ENCODE assay signal across 1 cellular context in the genomic region with DNA sequence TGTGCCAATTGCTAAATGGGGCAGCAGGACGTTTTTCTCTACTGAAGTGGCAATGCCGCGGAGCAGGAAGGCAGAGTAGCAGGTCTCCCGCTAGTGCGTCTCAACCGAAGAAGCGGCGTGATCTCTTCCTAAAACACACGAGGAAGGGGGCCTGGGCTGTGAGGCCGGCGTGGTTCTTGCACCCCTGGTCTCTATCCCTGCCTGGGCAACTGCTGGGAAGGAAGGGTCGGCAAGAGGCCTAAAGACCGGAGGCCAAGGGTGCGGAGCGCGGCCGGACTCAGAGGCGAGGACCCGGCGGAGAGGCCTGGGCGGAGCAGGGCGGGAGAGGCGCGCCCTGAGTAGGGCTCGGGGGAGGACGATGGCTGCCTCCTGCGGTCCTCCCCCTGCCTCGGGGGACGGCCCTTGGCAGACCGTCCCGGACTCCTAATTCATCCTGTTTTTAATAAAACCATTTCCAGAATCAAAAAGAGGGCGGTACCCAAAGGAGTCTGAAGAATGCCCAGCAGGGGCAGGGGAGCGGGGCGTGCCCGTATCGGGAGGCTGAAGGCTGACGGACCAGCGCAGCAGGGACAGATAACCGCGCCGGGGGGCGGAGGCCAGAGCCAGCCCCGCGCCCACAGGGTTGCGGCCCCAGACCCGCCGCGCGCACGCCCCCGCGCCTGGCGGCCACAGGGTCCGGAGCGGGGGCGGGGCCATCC.
A peak's percentile ranks its signal among the peaks of the same experiment; 100 is the strongest.
TF ChIP-seq lines count a peak whose summit lies in the region.

No MANE protein-coding gene starts in this region.

TF ChIP-seq in HepG2, 621 proteins besides CTCF, POLR2A, EP300 and RAD21 (continued from another document and continues in another):
- TF ChIP-seq, protein P1, sequence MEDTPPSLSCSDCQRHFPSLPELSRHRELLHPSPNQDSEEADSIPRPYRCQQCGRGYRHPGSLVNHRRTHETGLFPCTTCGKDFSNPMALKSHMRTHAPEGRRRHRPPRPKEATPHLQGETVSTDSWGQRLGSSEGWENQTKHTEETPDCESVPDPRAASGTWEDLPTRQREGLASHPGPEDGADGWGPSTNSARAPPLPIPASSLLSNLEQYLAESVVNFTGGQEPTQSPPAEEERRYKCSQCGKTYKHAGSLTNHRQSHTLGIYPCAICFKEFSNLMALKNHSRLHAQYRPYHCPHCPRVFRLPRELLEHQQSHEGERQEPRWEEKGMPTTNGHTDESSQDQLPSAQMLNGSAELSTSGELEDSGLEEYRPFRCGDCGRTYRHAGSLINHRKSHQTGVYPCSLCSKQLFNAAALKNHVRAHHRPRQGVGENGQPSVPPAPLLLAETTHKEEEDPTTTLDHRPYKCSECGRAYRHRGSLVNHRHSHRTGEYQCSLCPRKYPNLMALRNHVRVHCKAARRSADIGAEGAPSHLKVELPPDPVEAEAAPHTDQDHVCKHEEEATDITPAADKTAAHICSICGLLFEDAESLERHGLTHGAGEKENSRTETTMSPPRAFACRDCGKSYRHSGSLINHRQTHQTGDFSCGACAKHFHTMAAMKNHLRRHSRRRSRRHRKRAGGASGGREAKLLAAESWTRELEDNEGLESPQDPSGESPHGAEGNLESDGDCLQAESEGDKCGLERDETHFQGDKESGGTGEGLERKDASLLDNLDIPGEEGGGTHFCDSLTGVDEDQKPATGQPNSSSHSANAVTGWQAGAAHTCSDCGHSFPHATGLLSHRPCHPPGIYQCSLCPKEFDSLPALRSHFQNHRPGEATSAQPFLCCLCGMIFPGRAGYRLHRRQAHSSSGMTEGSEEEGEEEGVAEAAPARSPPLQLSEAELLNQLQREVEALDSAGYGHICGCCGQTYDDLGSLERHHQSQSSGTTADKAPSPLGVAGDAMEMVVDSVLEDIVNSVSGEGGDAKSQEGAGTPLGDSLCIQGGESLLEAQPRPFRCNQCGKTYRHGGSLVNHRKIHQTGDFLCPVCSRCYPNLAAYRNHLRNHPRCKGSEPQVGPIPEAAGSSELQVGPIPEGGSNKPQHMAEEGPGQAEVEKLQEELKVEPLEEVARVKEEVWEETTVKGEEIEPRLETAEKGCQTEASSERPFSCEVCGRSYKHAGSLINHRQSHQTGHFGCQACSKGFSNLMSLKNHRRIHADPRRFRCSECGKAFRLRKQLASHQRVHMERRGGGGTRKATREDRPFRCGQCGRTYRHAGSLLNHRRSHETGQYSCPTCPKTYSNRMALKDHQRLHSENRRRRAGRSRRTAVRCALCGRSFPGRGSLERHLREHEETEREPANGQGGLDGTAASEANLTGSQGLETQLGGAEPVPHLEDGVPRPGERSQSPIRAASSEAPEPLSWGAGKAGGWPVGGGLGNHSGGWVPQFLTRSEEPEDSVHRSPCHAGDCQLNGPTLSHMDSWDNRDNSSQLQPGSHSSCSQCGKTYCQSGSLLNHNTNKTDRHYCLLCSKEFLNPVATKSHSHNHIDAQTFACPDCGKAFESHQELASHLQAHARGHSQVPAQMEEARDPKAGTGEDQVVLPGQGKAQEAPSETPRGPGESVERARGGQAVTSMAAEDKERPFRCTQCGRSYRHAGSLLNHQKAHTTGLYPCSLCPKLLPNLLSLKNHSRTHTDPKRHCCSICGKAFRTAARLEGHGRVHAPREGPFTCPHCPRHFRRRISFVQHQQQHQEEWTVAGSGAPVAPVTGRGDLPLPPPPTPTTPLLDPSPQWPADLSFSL (CRISPR knock-in tag; IDR thresholded peaks at IDR 0.05): no peak
- TF ChIP-seq, protein P2, sequence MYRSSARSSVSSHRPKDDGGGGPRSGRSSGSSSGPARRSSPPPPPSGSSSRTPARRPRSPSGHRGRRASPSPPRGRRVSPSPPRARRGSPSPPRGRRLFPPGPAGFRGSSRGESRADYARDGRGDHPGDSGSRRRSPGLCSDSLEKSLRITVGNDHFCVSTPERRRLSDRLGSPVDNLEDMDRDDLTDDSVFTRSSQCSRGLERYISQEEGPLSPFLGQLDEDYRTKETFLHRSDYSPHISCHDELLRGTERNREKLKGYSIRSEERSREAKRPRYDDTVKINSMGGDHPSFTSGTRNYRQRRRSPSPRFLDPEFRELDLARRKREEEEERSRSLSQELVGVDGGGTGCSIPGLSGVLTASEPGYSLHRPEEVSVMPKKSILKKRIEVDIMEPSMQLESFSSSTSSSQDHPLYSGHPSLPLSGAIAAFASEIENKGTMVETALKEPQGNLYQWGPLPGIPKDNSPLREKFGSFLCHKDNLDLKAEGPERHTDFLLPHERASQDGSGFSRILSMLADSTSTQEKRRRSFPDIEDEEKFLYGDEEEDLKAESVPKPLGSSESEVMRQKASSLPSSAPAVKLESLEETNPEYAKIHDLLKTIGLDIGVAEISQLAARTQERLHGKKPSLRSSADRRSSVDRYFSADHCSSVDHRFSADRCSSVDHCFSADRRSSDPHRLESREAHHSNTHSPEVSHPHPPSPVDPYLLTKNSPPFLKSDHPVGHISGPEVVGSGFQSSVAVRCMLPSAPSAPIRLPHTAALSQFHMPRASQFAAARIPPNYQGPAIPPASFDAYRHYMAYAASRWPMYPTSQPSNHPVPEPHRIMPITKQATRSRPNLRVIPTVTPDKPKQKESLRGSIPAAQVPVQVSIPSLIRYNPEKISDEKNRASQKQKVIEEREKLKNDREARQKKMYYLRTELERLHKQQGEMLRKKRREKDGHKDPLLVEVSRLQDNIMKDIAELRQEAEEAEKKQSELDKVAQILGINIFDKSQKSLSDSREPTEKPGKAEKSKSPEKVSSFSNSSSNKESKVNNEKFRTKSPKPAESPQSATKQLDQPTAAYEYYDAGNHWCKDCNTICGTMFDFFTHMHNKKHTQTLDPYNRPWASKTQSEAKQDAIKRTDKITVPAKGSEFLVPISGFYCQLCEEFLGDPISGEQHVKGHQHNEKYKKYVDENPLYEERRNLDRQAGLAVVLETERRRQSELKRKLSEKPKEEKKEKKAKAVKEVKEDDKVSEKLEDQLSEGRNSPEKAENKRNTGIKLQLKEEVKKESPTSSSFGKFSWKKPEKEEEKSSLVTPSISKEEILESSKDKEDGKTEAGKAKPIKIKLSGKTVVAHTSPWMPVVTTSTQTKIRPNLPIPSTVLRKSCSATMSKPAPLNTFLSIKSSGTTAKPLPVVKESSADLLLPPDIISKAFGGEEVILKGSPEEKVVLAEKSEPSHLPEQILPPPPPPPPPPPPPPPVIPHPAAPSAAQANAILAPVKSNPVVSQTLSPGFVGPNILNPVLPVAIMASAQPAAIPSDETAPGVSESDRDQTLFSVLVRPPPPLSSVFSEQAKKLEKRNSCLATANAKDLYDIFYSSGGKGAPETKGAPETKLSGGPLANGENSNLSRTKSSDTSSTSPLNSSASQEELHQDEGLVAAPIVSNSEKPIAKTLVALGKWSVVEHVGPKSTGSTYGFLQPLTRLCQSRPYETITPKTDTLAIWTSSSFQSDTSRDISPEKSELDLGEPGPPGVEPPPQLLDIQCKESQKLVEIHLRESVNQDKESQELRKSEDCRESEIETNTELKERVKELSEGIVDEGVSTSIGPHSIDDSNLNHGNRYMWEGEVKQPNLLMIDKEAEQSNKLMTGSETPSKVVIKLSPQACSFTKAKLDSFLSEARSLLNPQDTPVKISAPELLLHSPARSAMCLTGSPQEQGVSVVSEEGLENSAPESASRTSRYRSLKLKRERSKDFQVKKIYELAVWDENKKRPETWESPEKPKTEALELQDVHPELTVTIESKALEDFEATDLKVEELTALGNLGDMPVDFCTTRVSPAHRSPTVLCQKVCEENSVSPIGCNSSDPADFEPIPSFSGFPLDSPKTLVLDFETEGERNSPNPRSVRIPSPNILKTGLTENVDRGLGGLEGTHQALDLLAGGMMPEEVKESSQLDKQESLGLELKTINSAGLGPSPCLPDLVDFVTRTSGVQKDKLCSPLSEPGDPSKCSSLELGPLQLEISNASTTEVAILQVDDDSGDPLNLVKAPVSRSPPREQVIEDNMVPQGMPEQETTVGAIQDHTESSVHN (CRISPR knock-in tag; IDR thresholded peaks at IDR 0.05): no peak
- no peak for TF ChIP-seq RORA (CRISPR knock-in tag; IDR thresholded peaks at IDR 0.05)
- TF ChIP-seq HIVEP1 (CRISPR knock-in tag; IDR thresholded peaks at IDR 0.05): peak; percentile 69
- TF ChIP-seq, protein P3, sequence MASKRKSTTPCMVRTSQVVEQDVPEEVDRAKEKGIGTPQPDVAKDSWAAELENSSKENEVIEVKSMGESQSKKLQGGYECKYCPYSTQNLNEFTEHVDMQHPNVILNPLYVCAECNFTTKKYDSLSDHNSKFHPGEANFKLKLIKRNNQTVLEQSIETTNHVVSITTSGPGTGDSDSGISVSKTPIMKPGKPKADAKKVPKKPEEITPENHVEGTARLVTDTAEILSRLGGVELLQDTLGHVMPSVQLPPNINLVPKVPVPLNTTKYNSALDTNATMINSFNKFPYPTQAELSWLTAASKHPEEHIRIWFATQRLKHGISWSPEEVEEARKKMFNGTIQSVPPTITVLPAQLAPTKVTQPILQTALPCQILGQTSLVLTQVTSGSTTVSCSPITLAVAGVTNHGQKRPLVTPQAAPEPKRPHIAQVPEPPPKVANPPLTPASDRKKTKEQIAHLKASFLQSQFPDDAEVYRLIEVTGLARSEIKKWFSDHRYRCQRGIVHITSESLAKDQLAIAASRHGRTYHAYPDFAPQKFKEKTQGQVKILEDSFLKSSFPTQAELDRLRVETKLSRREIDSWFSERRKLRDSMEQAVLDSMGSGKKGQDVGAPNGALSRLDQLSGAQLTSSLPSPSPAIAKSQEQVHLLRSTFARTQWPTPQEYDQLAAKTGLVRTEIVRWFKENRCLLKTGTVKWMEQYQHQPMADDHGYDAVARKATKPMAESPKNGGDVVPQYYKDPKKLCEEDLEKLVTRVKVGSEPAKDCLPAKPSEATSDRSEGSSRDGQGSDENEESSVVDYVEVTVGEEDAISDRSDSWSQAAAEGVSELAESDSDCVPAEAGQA (IDR thresholded peaks at IDR 0.05; ENCODE audit: low read depth): no peak
- TF ChIP-seq, protein P3 (CRISPR knock-in tag; IDR thresholded peaks at IDR 0.05; ENCODE audit: borderline replicate concordance): no peak
- peak; percentile 42; the same call in 1 of the 2 replicates for TF ChIP-seq ZNF775 (CRISPR knock-in tag; IDR thresholded peaks at IDR 0.05; ENCODE audit: borderline replicate concordance)
- TF ChIP-seq, protein P4, sequence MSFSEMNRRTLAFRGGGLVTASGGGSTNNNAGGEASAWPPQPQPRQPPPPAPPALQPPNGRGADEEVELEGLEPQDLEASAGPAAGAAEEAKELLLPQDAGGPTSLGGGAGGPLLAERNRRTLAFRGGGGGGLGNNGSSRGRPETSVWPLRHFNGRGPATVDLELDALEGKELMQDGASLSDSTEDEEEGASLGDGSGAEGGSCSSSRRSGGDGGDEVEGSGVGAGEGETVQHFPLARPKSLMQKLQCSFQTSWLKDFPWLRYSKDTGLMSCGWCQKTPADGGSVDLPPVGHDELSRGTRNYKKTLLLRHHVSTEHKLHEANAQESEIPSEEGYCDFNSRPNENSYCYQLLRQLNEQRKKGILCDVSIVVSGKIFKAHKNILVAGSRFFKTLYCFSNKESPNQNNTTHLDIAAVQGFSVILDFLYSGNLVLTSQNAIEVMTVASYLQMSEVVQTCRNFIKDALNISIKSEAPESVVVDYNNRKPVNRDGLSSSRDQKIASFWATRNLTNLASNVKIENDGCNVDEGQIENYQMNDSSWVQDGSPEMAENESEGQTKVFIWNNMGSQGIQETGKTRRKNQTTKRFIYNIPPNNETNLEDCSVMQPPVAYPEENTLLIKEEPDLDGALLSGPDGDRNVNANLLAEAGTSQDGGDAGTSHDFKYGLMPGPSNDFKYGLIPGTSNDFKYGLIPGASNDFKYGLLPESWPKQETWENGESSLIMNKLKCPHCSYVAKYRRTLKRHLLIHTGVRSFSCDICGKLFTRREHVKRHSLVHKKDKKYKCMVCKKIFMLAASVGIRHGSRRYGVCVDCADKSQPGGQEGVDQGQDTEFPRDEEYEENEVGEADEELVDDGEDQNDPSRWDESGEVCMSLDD (CRISPR knock-in tag; IDR thresholded peaks at IDR 0.05; ENCODE audit: borderline replicate concordance): peak; percentile 57; the same call in 1 of the 2 replicates
- no peak for TF ChIP-seq KDM1A (CRISPR knock-in tag; IDR thresholded peaks at IDR 0.05)
- no peak for TF ChIP-seq NFIB (CRISPR knock-in tag; IDR thresholded peaks at IDR 0.05; ENCODE audit: borderline replicate concordance)
- peak; percentile 66; the same call in 1 of the 2 replicates for TF ChIP-seq ZNF501 (CRISPR knock-in tag; IDR thresholded peaks at IDR 0.05)
- no peak for TF ChIP-seq ZNF878 (CRISPR knock-in tag; IDR thresholded peaks at IDR 0.05)
- TF ChIP-seq ZNF263 (CRISPR knock-in tag; IDR thresholded peaks at IDR 0.05): peak; percentile 96
- TF ChIP-seq, protein P5, sequence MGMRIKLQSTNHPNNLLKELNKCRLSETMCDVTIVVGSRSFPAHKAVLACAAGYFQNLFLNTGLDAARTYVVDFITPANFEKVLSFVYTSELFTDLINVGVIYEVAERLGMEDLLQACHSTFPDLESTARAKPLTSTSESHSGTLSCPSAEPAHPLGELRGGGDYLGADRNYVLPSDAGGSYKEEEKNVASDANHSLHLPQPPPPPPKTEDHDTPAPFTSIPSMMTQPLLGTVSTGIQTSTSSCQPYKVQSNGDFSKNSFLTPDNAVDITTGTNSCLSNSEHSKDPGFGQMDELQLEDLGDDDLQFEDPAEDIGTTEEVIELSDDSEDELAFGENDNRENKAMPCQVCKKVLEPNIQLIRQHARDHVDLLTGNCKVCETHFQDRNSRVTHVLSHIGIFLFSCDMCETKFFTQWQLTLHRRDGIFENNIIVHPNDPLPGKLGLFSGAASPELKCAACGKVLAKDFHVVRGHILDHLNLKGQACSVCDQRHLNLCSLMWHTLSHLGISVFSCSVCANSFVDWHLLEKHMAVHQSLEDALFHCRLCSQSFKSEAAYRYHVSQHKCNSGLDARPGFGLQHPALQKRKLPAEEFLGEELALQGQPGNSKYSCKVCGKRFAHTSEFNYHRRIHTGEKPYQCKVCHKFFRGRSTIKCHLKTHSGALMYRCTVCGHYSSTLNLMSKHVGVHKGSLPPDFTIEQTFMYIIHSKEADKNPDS (CRISPR knock-in tag; IDR thresholded peaks at IDR 0.05): no peak
- peak; percentile 62; the same call in 1 of the 2 replicates for TF ChIP-seq ZSCAN21 (CRISPR knock-in tag; IDR thresholded peaks at IDR 0.05; ENCODE audit: borderline replicate concordance)
- no peak for TF ChIP-seq CENPX (CRISPR knock-in tag; IDR thresholded peaks at IDR 0.05)
- TF ChIP-seq KDM2A (CRISPR knock-in tag; IDR thresholded peaks at IDR 0.05; ENCODE audit: borderline replicate concordance, low read depth): peak; percentile 75
- no peak for TF ChIP-seq SOX6 (IDR thresholded peaks at IDR 0.05)
- peak; percentile 48 for TF ChIP-seq SOX6 (CRISPR knock-in tag; IDR thresholded peaks at IDR 0.05)
- no peak for TF ChIP-seq RCOR2 (CRISPR knock-in tag; IDR thresholded peaks at IDR 0.05)
